In genomic region chr11:45930951-45931563, GRCh38 we compare ENCODE assay signal across 15 cellular contexts. TPM values are rescaled to one million over a fixed set of nuclear protein-coding genes. Genes with fewer than 3 reads are reported as not detected.
DNase-seq lines count a peak whose midpoint lies in the region; ATAC-seq and TF ChIP-seq lines count a peak whose summit lies in the region.
"Had no signal": no experiment of that assay in that cellular context is flagged by ENCODE, and none has a peak within 500 bp of the region (broad histone marks: within the 10 kb centered on the region; RNA-seq: fewer than 3 reads in every experiment).

No MANE protein-coding gene starts in this region.

- peak overlapping the region in 1 of 10 experiments; percentile 19; a peak in 2 of 20 replicates for H3K4me3 ChIP-seq in BLaER1 treated with 17β-estradiol and CSF1 and Interleukin-3, amounts not matched to agents 10 nM and 100 nM
- H3K4me3 ChIP-seq: heart right ventricle, pancreas had no signal

- peak overlapping the region; percentile 10 for H3K4me3 Mint-ChIP-seq in activated naive CD8-positive, alpha-beta T cell treated with anti-CD3 and anti-CD28 coated beads, Interleukin-2, amount 10 ng/mL, durations not matched to agents 7 days and 5 days
- H3K4me3 Mint-ChIP-seq in natural killer cell = peak overlapping the region; percentile 21

- H3K4me2 ChIP-seq in BLaER1 treated with 17β-estradiol and CSF1 and Interleukin-3, amounts not matched to agents 10 nM and 100 nM = peak overlapping the region; percentile 77 to 99 (median 95)

- TF ChIP-seq CTCF in GM13976 (IDR thresholded peaks at IDR 0.05; ENCODE audit: borderline replicate concordance, control extremely low read depth, extremely low read depth, insufficient read depth, missing control alignments) = no peak
- no peak for TF ChIP-seq CTCF in natural killer cell (IDR thresholded peaks at IDR 0.05)

- H3K27me3 ChIP-seq in BLaER1 treated with 17β-estradiol and CSF1 and Interleukin-3, amounts not matched to agents 10 nM and 100 nM = peaks cover 0 to 26% (median 0%) of the 10 kb centered on the region in 11 experiments; a peak in 8 of 22 replicates
- H3K27me3 ChIP-seq: heart right ventricle, pancreas had no signal

- peak overlapping the region in 9 of 11 experiments; percentile 1 to 88 (median 79); a peak in 16 of 22 replicates for H3K27ac ChIP-seq in BLaER1 treated with 17β-estradiol and CSF1 and Interleukin-3, amounts not matched to agents 10 nM and 100 nM
- H3K27ac ChIP-seq: pancreas had no signal

- in situ Hi-C loops in GM13976 (cut with MboI; ENCODE audit: low sequenced_read_pairs, unreplicated experiment) = no loop called here

- H4K20me1 ChIP-seq in BLaER1 treated with 17β-estradiol and CSF1 and Interleukin-3, amounts not matched to agents 10 nM and 100 nM = peaks cover 0 to 74% (median 14%) of the 10 kb centered on the region in 11 experiments; a peak in 16 of 22 replicates

- DNase-seq in GM13976 (ENCODE audit: low spot score) = peak; percentile 23
- DNase-seq in activated naive CD8-positive, alpha-beta T cell treated with anti-CD3 and anti-CD28 coated beads, Interleukin-2, amount 10 ng/mL, durations not matched to agents 7 days and 5 days = no peak
- no peak for DNase-seq in natural killer cell
- no peak for DNase-seq in NCI-H446 (lab: John Stamatoyannopoulos, UW)
- no peak for DNase-seq in COR-L47 (lab: John Stamatoyannopoulos, UW)
- DNase-seq: activated CD4-positive, alpha-beta T cell treated with anti-CD3 and anti-CD28 coated beads, Interleukin-2, amount 50 U/mL, for 4 hours; NCI-H526 treated with DMSO at 0.1 percent for 48 hours; stimulated activated naive CD4-positive, alpha-beta T cell treated with Interleukin-2 at 50 U/mL for 16 hours had no signal

- peaks cover 68 to 100% (median 94%) of the 10 kb centered on the region in 10 experiments for H3K4me1 ChIP-seq in BLaER1 treated with 17β-estradiol and CSF1 and Interleukin-3, amounts not matched to agents 10 nM and 100 nM

- peak overlapping the region in 8 of 11 experiments; percentile 4 to 77 (median 72); a peak in 14 of 22 replicates for H3K9ac ChIP-seq in BLaER1 treated with 17β-estradiol and CSF1 and Interleukin-3, amounts not matched to agents 10 nM and 100 nM

- H3K9me3 ChIP-seq in BLaER1 treated with 17β-estradiol and CSF1 and Interleukin-3, amounts not matched to agents 10 nM and 100 nM (replicated peaks in 1 of 11) = no peaks in the 10 kb centered on the region
- H3K9me3 ChIP-seq: heart right ventricle, pancreas had no signal

- H3K27me3 Mint-ChIP-seq in activated naive CD8-positive, alpha-beta T cell treated with anti-CD3 and anti-CD28 coated beads, Interleukin-2, amount 10 ng/mL, durations not matched to agents 7 days and 5 days = no peaks in the 10 kb centered on the region
- H3K27me3 Mint-ChIP-seq in natural killer cell (ENCODE audit: low read depth in 2 of 2) = no peaks in the 10 kb centered on the region

- H3K9me3 Mint-ChIP-seq in activated naive CD8-positive, alpha-beta T cell treated with anti-CD3 and anti-CD28 coated beads, Interleukin-2, amount 10 ng/mL, durations not matched to agents 7 days and 5 days = no peaks in the 10 kb centered on the region
- no peaks in the 10 kb centered on the region for H3K9me3 Mint-ChIP-seq in natural killer cell

- H3K4me1 Mint-ChIP-seq in activated naive CD8-positive, alpha-beta T cell treated with anti-CD3 and anti-CD28 coated beads, Interleukin-2, amount 10 ng/mL, durations not matched to agents 7 days and 5 days = peaks cover 17% of the 10 kb centered on the region
- H3K4me1 Mint-ChIP-seq in natural killer cell = peaks cover 30% of the 10 kb centered on the region in 2 donors

- intact Hi-C loops in natural killer cell (cut with micrococcal nuclease) = no loop called here

- no peaks in the 10 kb centered on the region for H3K36me3 Mint-ChIP-seq in activated naive CD8-positive, alpha-beta T cell treated with anti-CD3 and anti-CD28 coated beads, Interleukin-2, amount 10 ng/mL, durations not matched to agents 7 days and 5 days
- H3K36me3 Mint-ChIP-seq in natural killer cell = no peaks in the 10 kb centered on the region

- H3K36me3 ChIP-seq in BLaER1 treated with 17β-estradiol and CSF1 and Interleukin-3, amounts not matched to agents 10 nM and 100 nM = peaks cover 11 to 34% (median 20%) of the 10 kb centered on the region in 11 experiments

- ATAC-seq in activated naive CD8-positive, alpha-beta T cell treated with anti-CD3 and anti-CD28 coated beads, Interleukin-2, amount 10 ng/mL, durations not matched to agents 7 days and 5 days (ENCODE audit: low read depth) = no peak
- ATAC-seq in natural killer cell (no peak), GM18517 (IDR thresholded peaks at IDR 0.05; ENCODE audit: unreplicated experiment) (no peak), HG02884 (IDR thresholded peaks at IDR 0.05; ENCODE audit: unreplicated experiment) (no peak)
- ATAC-seq: left lobe of liver had no signal

- H3K27ac Mint-ChIP-seq in activated naive CD8-positive, alpha-beta T cell treated with anti-CD3 and anti-CD28 coated beads, Interleukin-2, amount 10 ng/mL, durations not matched to agents 7 days and 5 days = peak overlapping the region; percentile 82
- peak overlapping the region; percentile 86 to 95 for H3K27ac Mint-ChIP-seq in natural killer cell

- POLR2A ChIA-PET in activated naive CD8-positive, alpha-beta T cell treated with anti-CD3 and anti-CD28 coated beads, Interleukin-2, amount 10 ng/mL, durations not matched to agents 7 days and 5 days (lab: Charles Lee) = interaction anchor here (5.5 kb wide), 1 partner anchor 13 kb away, joined by 40 read pairs; the partner anchor contains the start of gene PEX16

RNA-seq across cellular contexts. Expression of gene LARGE2, which starts 8.6 kb away (rescaled TPM):
- 1 to 10 TPM; 2.5 to 2.7 TPM for total RNA-seq in activated naive CD8-positive, alpha-beta T cell treated with anti-CD3 and anti-CD28 coated beads, Interleukin-2, amount 10 ng/mL, durations not matched to agents 7 days and 5 days
- 1 to 10 TPM in 2 of 3 donors, under 1 TPM in 1; 0.40 to 1.7 (median 1.0) TPM for total RNA-seq in natural killer cell
- total RNA-seq: H4 had no signal

RNA-seq across cellular contexts. Expression of gene PEX16, which starts 13.4 kb away (rescaled TPM):
- total RNA-seq in activated naive CD8-positive, alpha-beta T cell treated with anti-CD3 and anti-CD28 coated beads, Interleukin-2, amount 10 ng/mL, durations not matched to agents 7 days and 5 days = 10 to 100 TPM; 49.4 to 61.5 TPM
- total RNA-seq in natural killer cell = 10 to 100 TPM; 61.3 to 75.8 (median 67.6) TPM

RNA-seq across cellular contexts. Expression of gene FREY1, which starts 24.0 kb away (rescaled TPM):
- total RNA-seq in activated naive CD8-positive, alpha-beta T cell treated with anti-CD3 and anti-CD28 coated beads, Interleukin-2, amount 10 ng/mL, durations not matched to agents 7 days and 5 days = 1 to 10 TPM; 3.9 TPM
- 1 to 10 TPM; 3.7 to 6.8 (median 3.9) TPM for total RNA-seq in natural killer cell
- total RNA-seq: H4 had no signal

RNA-seq across cellular contexts. Expression of gene MAPK8IP1, which starts 45.6 kb away (rescaled TPM):
- under 1 TPM; 0.85 to 0.86 TPM for total RNA-seq in activated naive CD8-positive, alpha-beta T cell treated with anti-CD3 and anti-CD28 coated beads, Interleukin-2, amount 10 ng/mL, durations not matched to agents 7 days and 5 days
- total RNA-seq in natural killer cell = 10 to 100 TPM in 2 of 3 donors, 1 to 10 TPM in 1; 9.7 to 21.5 (median 13.9) TPM
